14 cellular contexts compared by ENCODE assay signal in the genomic region with DNA sequence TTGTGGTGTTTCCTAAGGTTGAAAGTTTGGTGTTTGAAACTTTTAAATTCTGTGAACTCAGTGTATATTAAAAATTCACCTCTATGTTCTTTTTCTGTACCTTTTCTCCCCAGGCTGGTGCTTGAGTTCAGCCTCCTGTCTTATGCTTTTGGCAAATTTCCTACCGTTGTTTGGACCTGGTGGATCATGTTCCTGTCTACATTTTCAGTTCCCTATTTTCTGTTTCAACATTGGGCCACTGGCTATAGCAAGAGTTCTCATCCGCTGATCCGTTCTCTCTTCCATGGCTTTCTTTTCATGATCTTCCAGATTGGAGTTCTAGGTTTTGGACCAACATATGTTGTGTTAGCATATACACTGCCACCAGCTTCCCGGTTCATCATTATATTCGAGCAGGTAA.
"Had no signal": no experiment of that assay in that cellular context is flagged by ENCODE, and none has a peak within 500 bp of the region (broad histone marks: within the 10 kb centered on the region; RNA-seq: fewer than 3 reads in every experiment).

No MANE protein-coding gene starts in this region.

- H3K27ac Mint-ChIP-seq: activated CD4-positive, alpha-beta memory T cell treated with anti-CD3 and anti-CD28 coated beads, Interleukin-2, amount 10 ng/mL, durations not matched to agents 7 days and 5 days; activated CD8-positive, alpha-beta memory T cell treated with anti-CD3 and anti-CD28 coated beads, Interleukin-2, amount 10 ng/mL, durations not matched to agents 7 days and 5 days; activated naive CD8-positive, alpha-beta T cell treated with anti-CD3 and anti-CD28 coated beads, Interleukin-2, amount 10 ng/mL, durations not matched to agents 7 days and 5 days; nephron had no signal

- ATAC-seq: activated CD8-positive, alpha-beta memory T cell treated with anti-CD3 and anti-CD28 coated beads, Interleukin-2, amount 10 ng/mL, durations not matched to agents 7 days and 5 days; body of pancreas had no signal

- H3K4me1 Mint-ChIP-seq: nephron had no signal

- H3K9me3 Mint-ChIP-seq: activated CD4-positive, alpha-beta memory T cell treated with anti-CD3 and anti-CD28 coated beads, Interleukin-2, amount 10 ng/mL, durations not matched to agents 7 days and 5 days; activated naive CD8-positive, alpha-beta T cell treated with anti-CD3 and anti-CD28 coated beads, Interleukin-2, amount 10 ng/mL, durations not matched to agents 7 days and 5 days; nephron had no signal

- H3K27me3 Mint-ChIP-seq: activated CD4-positive, alpha-beta memory T cell treated with anti-CD3 and anti-CD28 coated beads, Interleukin-2, amount 10 ng/mL, durations not matched to agents 7 days and 5 days; activated CD8-positive, alpha-beta memory T cell treated with anti-CD3 and anti-CD28 coated beads, Interleukin-2, amount 10 ng/mL, durations not matched to agents 7 days and 5 days; activated naive CD8-positive, alpha-beta T cell treated with anti-CD3 and anti-CD28 coated beads, Interleukin-2, amount 10 ng/mL, durations not matched to agents 7 days and 5 days had no signal

- DNase-seq: activated CD4-positive, alpha-beta memory T cell treated with anti-CD3 and anti-CD28 coated beads, Interleukin-2, amount 10 ng/mL, durations not matched to agents 7 days and 5 days; activated CD4-positive, alpha-beta T cell treated with anti-CD3 and anti-CD28 coated beads for 48 hours; activated CD4-positive, CD25-positive, alpha-beta regulatory T cell; activated CD8-positive, alpha-beta memory T cell treated with anti-CD3 and anti-CD28 coated beads, Interleukin-2, amount 10 ng/mL, durations not matched to agents 7 days and 5 days; activated naive CD4-positive, alpha-beta T cell; activated naive CD8-positive, alpha-beta T cell treated with anti-CD3 and anti-CD28 coated beads, Interleukin-2, amount 10 ng/mL, durations not matched to agents 7 days and 5 days; body of pancreas; sigmoid colon; spleen; stimulated activated CD4-positive, alpha-beta T cell treated with anti-CD3 and anti-CD28 coated beads, Interleukin-4, amount 100 ng/mL, for 4 hours; stimulated activated naive CD4-positive, alpha-beta T cell; T-helper 9 cell; tibial artery had no signal

- H3K4me3 Mint-ChIP-seq: activated CD4-positive, alpha-beta memory T cell treated with anti-CD3 and anti-CD28 coated beads, Interleukin-2, amount 10 ng/mL, durations not matched to agents 7 days and 5 days; activated CD8-positive, alpha-beta memory T cell treated with anti-CD3 and anti-CD28 coated beads, Interleukin-2, amount 10 ng/mL, durations not matched to agents 7 days and 5 days; activated naive CD8-positive, alpha-beta T cell treated with anti-CD3 and anti-CD28 coated beads, Interleukin-2, amount 10 ng/mL, durations not matched to agents 7 days and 5 days; nephron had no signal
